In the genomic region with DNA sequence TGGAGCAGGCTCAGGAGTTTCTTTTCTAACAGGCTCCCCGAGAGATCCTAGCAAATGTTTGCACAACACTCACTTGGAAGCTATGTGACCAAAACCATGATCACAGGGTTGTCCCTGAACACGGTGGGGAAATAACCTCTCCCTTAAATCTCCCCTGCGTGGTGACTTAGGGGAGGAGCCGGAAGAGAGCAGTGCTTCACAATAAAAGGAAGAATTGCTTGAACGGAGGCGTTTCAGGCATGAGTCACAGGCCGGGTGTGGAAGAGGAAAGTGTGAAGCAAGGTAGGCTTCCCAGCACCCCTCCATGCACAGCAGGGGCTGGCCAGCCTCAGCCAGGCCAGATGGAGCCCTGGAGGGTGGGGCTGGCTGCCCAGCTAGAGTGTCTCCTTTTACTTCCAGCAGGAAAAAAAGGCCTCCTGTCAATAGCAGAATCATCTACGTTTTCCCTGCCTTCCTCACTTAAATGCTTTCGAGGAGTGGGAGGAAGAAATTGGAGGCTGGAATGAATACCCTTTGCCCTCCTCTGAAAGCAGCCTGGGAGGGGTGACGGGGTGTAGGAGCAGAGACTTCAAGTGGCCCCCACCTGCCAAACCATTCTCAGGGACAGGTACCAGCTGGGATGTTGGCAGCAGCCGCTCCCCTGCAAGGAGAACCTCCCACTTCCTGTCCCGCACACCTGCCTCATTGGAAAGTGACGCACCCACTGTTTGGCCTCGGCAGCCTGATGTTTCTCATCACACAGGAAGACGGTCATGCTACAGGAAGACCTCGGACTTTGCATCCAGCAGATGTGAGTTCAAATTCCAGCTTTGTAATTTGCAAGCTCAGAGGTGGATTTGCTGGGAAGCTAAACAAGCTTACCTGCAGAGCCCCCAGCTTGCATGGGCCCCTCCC, we compare ENCODE assay signal across 1 cellular context.
TF ChIP-seq lines count a peak whose summit lies in the region.

No MANE protein-coding gene starts in this region.

TF ChIP-seq in GM23338, 12 proteins besides CTCF, POLR2A, EP300 and RAD21 (continued from another document):
- TF ChIP-seq, protein P1, sequence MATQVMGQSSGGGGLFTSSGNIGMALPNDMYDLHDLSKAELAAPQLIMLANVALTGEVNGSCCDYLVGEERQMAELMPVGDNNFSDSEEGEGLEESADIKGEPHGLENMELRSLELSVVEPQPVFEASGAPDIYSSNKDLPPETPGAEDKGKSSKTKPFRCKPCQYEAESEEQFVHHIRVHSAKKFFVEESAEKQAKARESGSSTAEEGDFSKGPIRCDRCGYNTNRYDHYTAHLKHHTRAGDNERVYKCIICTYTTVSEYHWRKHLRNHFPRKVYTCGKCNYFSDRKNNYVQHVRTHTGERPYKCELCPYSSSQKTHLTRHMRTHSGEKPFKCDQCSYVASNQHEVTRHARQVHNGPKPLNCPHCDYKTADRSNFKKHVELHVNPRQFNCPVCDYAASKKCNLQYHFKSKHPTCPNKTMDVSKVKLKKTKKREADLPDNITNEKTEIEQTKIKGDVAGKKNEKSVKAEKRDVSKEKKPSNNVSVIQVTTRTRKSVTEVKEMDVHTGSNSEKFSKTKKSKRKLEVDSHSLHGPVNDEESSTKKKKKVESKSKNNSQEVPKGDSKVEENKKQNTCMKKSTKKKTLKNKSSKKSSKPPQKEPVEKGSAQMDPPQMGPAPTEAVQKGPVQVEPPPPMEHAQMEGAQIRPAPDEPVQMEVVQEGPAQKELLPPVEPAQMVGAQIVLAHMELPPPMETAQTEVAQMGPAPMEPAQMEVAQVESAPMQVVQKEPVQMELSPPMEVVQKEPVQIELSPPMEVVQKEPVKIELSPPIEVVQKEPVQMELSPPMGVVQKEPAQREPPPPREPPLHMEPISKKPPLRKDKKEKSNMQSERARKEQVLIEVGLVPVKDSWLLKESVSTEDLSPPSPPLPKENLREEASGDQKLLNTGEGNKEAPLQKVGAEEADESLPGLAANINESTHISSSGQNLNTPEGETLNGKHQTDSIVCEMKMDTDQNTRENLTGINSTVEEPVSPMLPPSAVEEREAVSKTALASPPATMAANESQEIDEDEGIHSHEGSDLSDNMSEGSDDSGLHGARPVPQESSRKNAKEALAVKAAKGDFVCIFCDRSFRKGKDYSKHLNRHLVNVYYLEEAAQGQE (IDR thresholded peaks at IDR 0.05; ENCODE audit: unreplicated experiment) = no peak
- TF ChIP-seq ZNF331 (CRISPR knock-in tag; IDR thresholded peaks at IDR 0.05; ENCODE audit: low read depth) (no peak), NANOG (IDR thresholded peaks at IDR 0.05; ENCODE audit: borderline replicate concordance) (no peak), POLR2AphosphoS5 (IDR thresholded peaks at IDR 0.05; ENCODE audit: low read depth) (no peak), STAT1 (IDR thresholded peaks at IDR 0.05; ENCODE audit: unreplicated experiment) (no peak), EZH2phosphoT487 (IDR thresholded peaks at IDR 0.05; ENCODE audit: unreplicated experiment) (no peak), ZNF114 (CRISPR knock-in tag; IDR thresholded peaks at IDR 0.05) (no peak), EZH2 (IDR thresholded peaks at IDR 0.05; ENCODE audit: low read depth, unreplicated experiment) (no peak), JUNB (IDR thresholded peaks at IDR 0.05; ENCODE audit: unreplicated experiment) (no peak)
- TF ChIP-seq, protein P2, sequence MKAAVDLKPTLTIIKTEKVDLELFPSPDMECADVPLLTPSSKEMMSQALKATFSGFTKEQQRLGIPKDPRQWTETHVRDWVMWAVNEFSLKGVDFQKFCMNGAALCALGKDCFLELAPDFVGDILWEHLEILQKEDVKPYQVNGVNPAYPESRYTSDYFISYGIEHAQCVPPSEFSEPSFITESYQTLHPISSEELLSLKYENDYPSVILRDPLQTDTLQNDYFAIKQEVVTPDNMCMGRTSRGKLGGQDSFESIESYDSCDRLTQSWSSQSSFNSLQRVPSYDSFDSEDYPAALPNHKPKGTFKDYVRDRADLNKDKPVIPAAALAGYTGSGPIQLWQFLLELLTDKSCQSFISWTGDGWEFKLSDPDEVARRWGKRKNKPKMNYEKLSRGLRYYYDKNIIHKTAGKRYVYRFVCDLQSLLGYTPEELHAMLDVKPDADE (IDR thresholded peaks at IDR 0.05) = no peak
TF ChIP-seq in GM23338: peak in this region for 0.
